ENCODE assay signal across 31 cellular contexts in genomic region chr10:109624939-109625338, GRCh38.
"Had no signal": no experiment of that assay in that cellular context is flagged by ENCODE, and none has a peak within 500 bp of the region (broad histone marks: within the 10 kb centered on the region; RNA-seq: fewer than 3 reads in every experiment).

No MANE protein-coding gene starts in this region.

- H3K27me3 Mint-ChIP-seq: memory B cell; stimulated activated memory B cell treated with anti-CD40 and anti-IgM and Interleukin-4, amounts not matched to agents 10 μg/mL and 1 μg/mL and 100 μg/mL, for 72 hours; stimulated activated naive CD8-positive, alpha-beta T cell treated with anti-CD3 and anti-CD28 coated beads, Interleukin-15, amount 100 ng/mL, for 72 hours had no signal

- H3K9me3 Mint-ChIP-seq: nephron; neural crest cell; stimulated activated naive CD8-positive, alpha-beta T cell treated with anti-CD3 and anti-CD28 coated beads, Interleukin-15, amount 100 ng/mL, for 72 hours had no signal

- H3K4me1 Mint-ChIP-seq: memory B cell; naive thymus-derived CD8-positive, alpha-beta T cell; nephron; neural crest cell; stimulated activated memory B cell treated with anti-CD40 and anti-IgM and Interleukin-4, amounts not matched to agents 10 μg/mL and 1 μg/mL and 100 μg/mL, for 72 hours; stimulated activated naive CD8-positive, alpha-beta T cell treated with anti-CD3 and anti-CD28 coated beads, Interleukin-15, amount 100 ng/mL, for 72 hours had no signal

- H3K4me1 ChIP-seq: heart right ventricle, prostate gland, sigmoid colon, tibial nerve, upper lobe of left lung, vagina had no signal

- H3K4me2 ChIP-seq: smooth muscle cell had no signal

- DNase-seq: heart right ventricle; hippocampal formation; kidney glomerular epithelial cell; left cardiac atrium; left ventricle myocardium superior; midbrain; naive thymus-derived CD8-positive, alpha-beta T cell; nucleus accumbens; pancreas; posterior cingulate gyrus; retina; right cardiac atrium; sigmoid colon; stimulated activated CD4-positive, alpha-beta T cell treated with anti-CD3 and anti-CD28 coated beads, Interleukin-1b, Interleukin-23, amount 100 ng/mL, for 48 hours; stimulated activated CD4-positive, alpha-beta T cell treated with anti-CD3 and anti-CD28 coated beads, Interleukin-2, amount 100 ng/mL, for 48 hours; stimulated activated CD4-positive, alpha-beta T cell treated with anti-CD3 and anti-CD28 coated beads, Interleukin-4, amount 100 ng/mL, for 4 hours; stimulated activated CD8-positive, alpha-beta memory T cell treated with anti-CD3 and anti-CD28 coated beads, Interleukin-4, amount 100 ng/mL, for 48 hours; stimulated activated naive CD4-positive, alpha-beta T cell treated with Interleukin-2 at 50 U/mL for 16 hours; stimulated activated naive CD8-positive, alpha-beta T cell treated with anti-CD3 and anti-CD28 coated beads, Interleukin-15, amount 100 ng/mL, for 72 hours; substantia nigra; upper lobe of left lung had no signal

- H3K4me3 ChIP-seq: heart right ventricle, lung, pancreas, prostate gland, sigmoid colon, smooth muscle cell, tibial nerve, upper lobe of left lung, vagina had no signal

- FAIRE-seq: keratinocyte, pancreas had no signal

- H3K27ac Mint-ChIP-seq: memory B cell; naive thymus-derived CD8-positive, alpha-beta T cell; stimulated activated memory B cell treated with anti-CD40 and anti-IgM and Interleukin-4, amounts not matched to agents 10 μg/mL and 1 μg/mL and 100 μg/mL, for 72 hours; stimulated activated naive CD8-positive, alpha-beta T cell treated with anti-CD3 and anti-CD28 coated beads, Interleukin-15, amount 100 ng/mL, for 72 hours had no signal

- H3K36me3 ChIP-seq: heart right ventricle, pancreas, prostate gland, sigmoid colon, tibial nerve, upper lobe of left lung, vagina had no signal

- ATAC-seq: heart right ventricle; left cardiac atrium; left ventricle myocardium superior; naive thymus-derived CD8-positive, alpha-beta T cell; right cardiac atrium; stimulated activated memory B cell treated with anti-CD40 and anti-IgM and Interleukin-4, amounts not matched to agents 10 μg/mL and 1 μg/mL and 100 μg/mL, for 72 hours; stimulated activated naive CD8-positive, alpha-beta T cell treated with anti-CD3 and anti-CD28 coated beads, Interleukin-15, amount 100 ng/mL, for 72 hours had no signal

- H3K9me3 ChIP-seq: pancreas, prostate gland, sigmoid colon, tibial nerve, upper lobe of left lung, vagina had no signal

- H3K27ac ChIP-seq: heart right ventricle, pancreas, prostate gland, sigmoid colon, tibial nerve, upper lobe of left lung, vagina had no signal

- H3K4me3 Mint-ChIP-seq: memory B cell; naive thymus-derived CD8-positive, alpha-beta T cell; nephron; neural crest cell; stimulated activated memory B cell treated with anti-CD40 and anti-IgM and Interleukin-4, amounts not matched to agents 10 μg/mL and 1 μg/mL and 100 μg/mL, for 72 hours; stimulated activated naive CD8-positive, alpha-beta T cell treated with anti-CD3 and anti-CD28 coated beads, Interleukin-15, amount 100 ng/mL, for 72 hours had no signal

- H3K27me3 ChIP-seq: heart right ventricle, pancreas, sigmoid colon, tibial nerve, upper lobe of left lung, vagina had no signal

- H3K36me3 Mint-ChIP-seq: memory B cell; naive thymus-derived CD8-positive, alpha-beta T cell; stimulated activated memory B cell treated with anti-CD40 and anti-IgM and Interleukin-4, amounts not matched to agents 10 μg/mL and 1 μg/mL and 100 μg/mL, for 72 hours had no signal
